ENCODE assay signal across 10 cellular contexts in genomic region chr1:157512036-157512969, GRCh38. TPM values are rescaled to one million over a fixed set of nuclear protein-coding genes. Genes with fewer than 3 reads are reported as not detected.
DNase-seq lines count a peak whose midpoint lies in the region; ATAC-seq, FAIRE-seq and TF ChIP-seq lines count a peak whose summit lies in the region.
"Had no signal": no experiment of that assay in that cellular context is flagged by ENCODE, and none has a peak within 500 bp of the region (broad histone marks: within the 10 kb centered on the region; RNA-seq: fewer than 3 reads in every experiment).

No MANE protein-coding gene starts in this region.

- H3K4me1 ChIP-seq in esophagus squamous epithelium (no peaks in the 10 kb centered on the region), right lobe of liver (no peaks in the 10 kb centered on the region)

- DNase-seq in bronchial epithelial cell (ENCODE audit: low read depth) (no peak), NCI-H748 treated with DMSO at 0.1 percent for 48 hours (lab: John Stamatoyannopoulos, UW) (no peak), esophagus squamous epithelium (lab: John Stamatoyannopoulos, UW) (no peak), right lobe of liver (no peak)
- no peak for DNase-seq in effector CD4-positive, alpha-beta T cell

- ATAC-seq in GM18907 (IDR thresholded peaks at IDR 0.05; ENCODE audit: unreplicated experiment) (peak; percentile 63), GM21737 (IDR thresholded peaks at IDR 0.05; ENCODE audit: unreplicated experiment) (peak; percentile 47), HG03521 (IDR thresholded peaks at IDR 0.05; ENCODE audit: unreplicated experiment) (peak; percentile 34), right lobe of liver (no peak)
- ATAC-seq: activated naive CD4-positive, alpha-beta T cell treated with anti-CD3 and anti-CD28 coated beads, Interleukin-2, amount 50 U/mL, for 72 hours had no signal

- TF ChIP-seq POLR2A in esophagus squamous epithelium (IDR thresholded peaks at IDR 0.05): no peak
- no peak for TF ChIP-seq POLR2A in right lobe of liver (IDR thresholded peaks at IDR 0.05)

- H3K36me3 ChIP-seq in bronchial epithelial cell (ENCODE audit: control insufficient read depth, insufficient read depth, low read length) (no peaks in the 10 kb centered on the region), esophagus squamous epithelium (no peaks in the 10 kb centered on the region), right lobe of liver (no peaks in the 10 kb centered on the region)

- H3K4me3 ChIP-seq in bronchial epithelial cell (ENCODE audit: low read depth, low read length): no peak overlapping the region
- no peak overlapping the region for H3K4me3 ChIP-seq in esophagus squamous epithelium
- H3K4me3 ChIP-seq in right lobe of liver: no peak overlapping the region

- 75 to 78% methylated on average over 3 of the region's 3 CpGs for WGBS in esophagus squamous epithelium, 2 donors
- WGBS in right lobe of liver (ENCODE audit: insufficient coverage, low coverage, low lambda C conversion rate, missing lambda C conversion rate): 62% methylated on average over 3 of the region's 3 CpGs

- TF ChIP-seq CTCF in bronchial epithelial cell (IDR thresholded peaks at IDR 0.05; ENCODE audit: insufficient read depth, low read length, severe bottlenecking) (no peak), esophagus squamous epithelium (IDR thresholded peaks at IDR 0.05) (no peak), right lobe of liver (IDR thresholded peaks at IDR 0.05) (no peak)

- H3K27me3 ChIP-seq in bronchial epithelial cell (ENCODE audit: control insufficient read depth, insufficient read depth, low read length) (no peaks in the 10 kb centered on the region), esophagus squamous epithelium (no peaks in the 10 kb centered on the region), right lobe of liver (no peaks in the 10 kb centered on the region)

- peak; percentile 13 for FAIRE-seq in bronchial epithelial cell (lab: Jason Lieb, UNC)
- FAIRE-seq: H1 had no signal

- no peaks in the 10 kb centered on the region for H3K9me3 ChIP-seq in esophagus squamous epithelium
- no peaks in the 10 kb centered on the region for H3K9me3 ChIP-seq in right lobe of liver

- H3K27ac ChIP-seq in esophagus squamous epithelium (no peak overlapping the region), right lobe of liver (no peak overlapping the region)

- intact Hi-C loops in esophagus squamous epithelium (cut with DNase I) (no loop called here), right lobe of liver (cut with DNase I) (no loop called here)

RNA-seq across cellular contexts. Expression of gene FCRL5, which starts 40.0 kb away (rescaled TPM):
- total RNA-seq in bronchial epithelial cell: not detected in 2 replicates
- 1 to 10 TPM in 1 of 4 donors, under 1 TPM in 3; 0.08 to 1.6 (median 0.23) TPM for total RNA-seq in esophagus squamous epithelium
- total RNA-seq in right lobe of liver: under 1 TPM; 0.15 to 0.61 (median 0.29) TPM
- total RNA-seq: activated naive CD4-positive, alpha-beta T cell treated with anti-CD3 and anti-CD28 coated beads, Interleukin-2, amount 50 U/mL, for 72 hours had no signal

Comparison
In these comparisons a context has a peak if more than half of its experiments do, and no peak if none do; other contexts are left out.
1. ATAC-seq: peak in GM18907 (single experiment), GM21737 (single experiment) and HG03521 (single experiment); none in right lobe of liver (0 of 4).